19 cellular contexts compared by ENCODE assay signal in genomic region chr2:159880729-159881128, GRCh38.
"Had no signal": no experiment of that assay in that cellular context is flagged by ENCODE, and none has a peak within 500 bp of the region (broad histone marks: within the 10 kb centered on the region; RNA-seq: fewer than 3 reads in every experiment).

No MANE protein-coding gene starts in this region.

- H3K4me1 ChIP-seq: adrenal gland, lower lobe of right lung, pancreas had no signal

- DNase-seq: activated effector memory CD4-positive, alpha-beta T cell treated with Interleukin-2 at 50 U/mL for 16 hours; activated naive CD4-positive, alpha-beta T cell treated with anti-CD3 and anti-CD28 coated beads, Interleukin-2, amount 10 ng/mL, durations not matched to agents 7 days and 5 days; adrenal gland; cerebellar nuclear complex; cortex of kidney; effector CD4-positive, alpha-beta T cell; hypothalamus; islet precursor cell; lower lobe of right lung; naive thymus-derived CD8-positive, alpha-beta T cell; pancreas; right lobe of liver; small intestine; stimulated activated CD4-positive, alpha-beta T cell treated with anti-CD3 and anti-CD28 coated beads, Interleukin-15, amount 100 ng/mL, for 24 hours; stimulated activated CD4-positive, alpha-beta T cell treated with anti-CD3 and anti-CD28 coated beads, Interleukin-2, amount 100 ng/mL, for 48 hours; stomach; T-helper 1 cell had no signal

- H3K9me3 ChIP-seq: adrenal gland, lower lobe of right lung, neutrophil, pancreas, right lobe of liver, stomach had no signal

- H3K4me3 Mint-ChIP-seq: activated naive CD4-positive, alpha-beta T cell treated with anti-CD3 and anti-CD28 coated beads, Interleukin-2, amount 10 ng/mL, durations not matched to agents 7 days and 5 days; naive thymus-derived CD8-positive, alpha-beta T cell; type B pancreatic cell had no signal

- H3K36me3 ChIP-seq: adrenal gland, pancreas, right lobe of liver had no signal

- H3K27ac Mint-ChIP-seq: activated naive CD4-positive, alpha-beta T cell treated with anti-CD3 and anti-CD28 coated beads, Interleukin-2, amount 10 ng/mL, durations not matched to agents 7 days and 5 days; type B pancreatic cell had no signal

- H3K4me1 Mint-ChIP-seq: activated naive CD4-positive, alpha-beta T cell treated with anti-CD3 and anti-CD28 coated beads, Interleukin-2, amount 10 ng/mL, durations not matched to agents 7 days and 5 days had no signal

- H3K36me3 Mint-ChIP-seq: type B pancreatic cell had no signal

- H3K27me3 Mint-ChIP-seq: activated naive CD4-positive, alpha-beta T cell treated with anti-CD3 and anti-CD28 coated beads, Interleukin-2, amount 10 ng/mL, durations not matched to agents 7 days and 5 days; naive thymus-derived CD8-positive, alpha-beta T cell had no signal

- H3K27me3 ChIP-seq: adrenal gland, neutrophil, pancreas, right lobe of liver, stomach had no signal

- ATAC-seq: lower lobe of right lung; naive thymus-derived CD8-positive, alpha-beta T cell; pancreas; right lobe of liver had no signal

- H3K4me3 ChIP-seq: adrenal gland, lower lobe of right lung, pancreas, right lobe of liver, stomach had no signal

- H3K9me3 Mint-ChIP-seq: activated naive CD4-positive, alpha-beta T cell treated with anti-CD3 and anti-CD28 coated beads, Interleukin-2, amount 10 ng/mL, durations not matched to agents 7 days and 5 days; naive thymus-derived CD8-positive, alpha-beta T cell; type B pancreatic cell had no signal

- H3K27ac ChIP-seq: adrenal gland, lower lobe of right lung, neutrophil, pancreas, right lobe of liver, stomach had no signal
